8 cellular contexts compared by ENCODE assay signal in genomic region chr9:137028013-137028280, GRCh38. TPM values are rescaled to one million over a fixed set of nuclear protein-coding genes. Genes with fewer than 3 reads are reported as not detected.
DNase-seq lines count a peak whose midpoint lies in the region; ATAC-seq, FAIRE-seq and TF ChIP-seq lines count a peak whose summit lies in the region.

Gene ABCA2 (minus strand): TSS chr9:137028237. CDS start chr9:137028140, 97 bp downstream.

- no peak within 1 kb of the TSS for H2AFZ ChIP-seq in HepG2 (ENCODE audit: low read length)

- DNase-seq in activated naive CD4-positive, alpha-beta T cell treated with anti-CD3 and anti-CD28 coated beads for 36 hours = no peak
- DNase-seq in activated naive CD4-positive, alpha-beta T cell treated with Interleukin-2 at 50 U/mL for 16 hours = no peak
- DNase-seq in brain microvascular endothelial cell (no peak), HepG2 (ENCODE audit: low spot score) (no peak), MV-4-11 (lab: John Stamatoyannopoulos, UW) (no peak), DMS79 treated with DMSO at 0.1 percent for 48 hours (lab: John Stamatoyannopoulos, UW) (no peak), DMS 273 treated with DMSO at 0.1 percent for 48 hours (lab: John Stamatoyannopoulos, UW) (no peak)

- TF ChIP-seq CTCF in brain microvascular endothelial cell (IDR thresholded peaks at IDR 0.05; ENCODE audit: low read depth, low read length, missing control alignments) (no peak), HepG2 (CRISPR knock-in tag; IDR thresholded peaks at IDR 0.05) (no peak)

- H3K4me1 Mint-ChIP-seq in activated naive CD4-positive, alpha-beta T cell treated with anti-CD3 and anti-CD28 coated beads for 36 hours (ENCODE audit: low read depth) = peaks cover 32% of the 10 kb centered on the region

- no peak for TF ChIP-seq RAD21 in HepG2 (CRISPR knock-in tag; IDR thresholded peaks at IDR 0.05)

- H3K27ac Mint-ChIP-seq in activated naive CD4-positive, alpha-beta T cell treated with anti-CD3 and anti-CD28 coated beads for 36 hours = no peak within 1 kb of the TSS

- peaks cover 5% of the 10 kb centered on the region for H3K27me3 Mint-ChIP-seq in activated naive CD4-positive, alpha-beta T cell treated with anti-CD3 and anti-CD28 coated beads for 36 hours (ENCODE audit: low read depth)

- H3K9me3 ChIP-seq in HepG2 (ENCODE audit: low read length) = no peaks in the 10 kb centered on the region

- no peaks in the 10 kb centered on the region for H3K36me3 Mint-ChIP-seq in activated naive CD4-positive, alpha-beta T cell treated with anti-CD3 and anti-CD28 coated beads for 36 hours (ENCODE audit: low read depth)

- CTCF ChIA-PET in activated naive CD4-positive, alpha-beta T cell treated with anti-CD3 and anti-CD28 coated beads for 36 hours (lab: Charles Lee) = interaction anchor here (1.2 to 6.0 kb wide), 7 partner anchors 8 to 296 kb away, joined by 3 to 66 read pairs (median 5); partner anchors contain the start of genes PAXX, SAPCD2 and TMEM141
- CTCF ChIA-PET in HepG2 (lab: Yijun Ruan, JAX; ENCODE audit: low intra/inter-chr PET ratio, low total read pairs) = interaction anchor here (1.4 kb wide), 1 partner anchor 40 kb away, joined by 4 read pairs; no protein-coding TSS in a partner anchor

- peak within 1 kb of the TSS; percentile 70 for H3K4me3 Mint-ChIP-seq in activated naive CD4-positive, alpha-beta T cell treated with anti-CD3 and anti-CD28 coated beads for 36 hours

- peaks cover 87% of the 10 kb centered on the region for H3K4me1 ChIP-seq in HepG2 (ENCODE audit: insufficient read depth, low read length)

- no peaks in the 10 kb centered on the region for H3K79me2 ChIP-seq in HepG2 (ENCODE audit: insufficient read depth, low read length)

- FAIRE-seq in HepG2 (lab: Jason Lieb, UNC) = no peak

- H4K20me1 ChIP-seq in HepG2 (ENCODE audit: insufficient read depth, low read length) = no peaks in the 10 kb centered on the region

- H3K4me2 ChIP-seq in HepG2 (ENCODE audit: low read depth, low read length) = peak within 1 kb of the TSS; percentile 95

- H3K27me3 ChIP-seq in brain microvascular endothelial cell (replicated peaks) (no peaks in the 10 kb centered on the region), HepG2 (ENCODE audit: control insufficient read depth in 1 of 2, insufficient read depth in 2 of 2, low read length in 2 of 2) (peaks cover 0 to 19% of the 10 kb centered on the region in 2 experiments; a peak in 2 of 5 replicates)

- H3K9me3 Mint-ChIP-seq in activated naive CD4-positive, alpha-beta T cell treated with anti-CD3 and anti-CD28 coated beads for 36 hours = no peaks in the 10 kb centered on the region

- whole genome bisulfite sequencing in HepG2 (ENCODE audit: low lambda C conversion rate) = no CpG with 5 or more reads among the region's 45 CpGs

- H3K4me3 ChIP-seq in brain microvascular endothelial cell (ENCODE audit: low read depth, low read length) (peak within 1 kb of the TSS; percentile 48), HepG2 (replicated peaks in 1 of 3; ENCODE audit: insufficient read depth in 1 of 3, low read depth in 2 of 3, low read length in 3 of 3) (peak within 1 kb of the TSS; percentile 46 to 78 (median 58))

- no TSS peak for BruUV-seq in HepG2 (replicated peaks; lab: Mats Ljungman, UMichigan)

- H3K27ac ChIP-seq in brain microvascular endothelial cell = no peak within 1 kb of the TSS
- no peak within 1 kb of the TSS for H3K27ac ChIP-seq in HepG2 (ENCODE audit: extremely low read length, insufficient read depth, low read length)
- peak within 1 kb of the TSS; percentile 100 for H3K27ac ChIP-seq in temporal lobe (ENCODE audit: low read depth, low read length)

- intact Hi-C loops in activated naive CD4-positive, alpha-beta T cell treated with anti-CD3 and anti-CD28 coated beads for 36 hours (cut with micrococcal nuclease) = loop anchor here (5.0 kb wide), 2 partner anchors 39 to 496 kb away; no protein-coding TSS in a partner anchor
- intact Hi-C loops in HepG2 (cut with micrococcal nuclease; ENCODE audit: unreplicated experiment) = no loop called here

- ATAC-seq in HepG2 = no peak

- TF ChIP-seq EP300 in HepG2 (IDR thresholded peaks at IDR 0.05; ENCODE audit: low read depth in 2 of 2, low read length in 2 of 2) = no peak
- TF ChIP-seq EP300 in HepG2 (CRISPR knock-in tag; IDR thresholded peaks at IDR 0.05; ENCODE audit: borderline replicate concordance) = no peak

- in situ Hi-C loops in brain microvascular endothelial cell (cut with HindIII; ENCODE audit: low pct_ligation_motif_present, low sequenced_read_pairs) = loop anchor here (25.0 kb wide), 2 partner anchors 91 to 216 kb away; partner anchors contain the start of genes C8G, FBXW5 and RABL6
- in situ Hi-C loops in HepG2 (cut with HindIII; ENCODE audit: extremely low pct_ligation_motif_present, low pct_unique_long_range_greater_than_20kb) = no loop called here

- H3K9ac ChIP-seq in HepG2 (ENCODE audit: insufficient read depth, low read depth, low read length) = peak within 1 kb of the TSS; percentile 57; the same call in 1 of the 2 replicates

- H3K36me3 ChIP-seq in brain microvascular endothelial cell (replicated peaks) = no peaks in the 10 kb centered on the region
- no peaks in the 10 kb centered on the region for H3K36me3 ChIP-seq in HepG2 (replicated peaks in 1 of 2; ENCODE audit: control insufficient read depth in 1 of 2, insufficient read depth in 2 of 2, low read length in 2 of 2)

- TF ChIP-seq POLR2A in HepG2 (IDR thresholded peaks at IDR 0.05; ENCODE audit: insufficient read depth in 1 of 2, low read depth in 2 of 2, low read length in 2 of 2) = no peak

- POLR2A ChIA-PET in HepG2 (lab: Yijun Ruan, JAX) = interaction anchor here (1.6 kb wide), 1 partner anchor 28 kb away, joined by 3 read pairs; no protein-coding TSS in a partner anchor

TF ChIP-seq in HepG2, 621 proteins besides CTCF, POLR2A, EP300 and RAD21:
- TF ChIP-seq SAP130 (CRISPR knock-in tag; IDR thresholded peaks at IDR 0.05; ENCODE audit: low read depth) = 0 out of 2 replicates have a peak, but pooled peaks have one; percentile 3
- no peak for TF ChIP-seq KDM3A (CRISPR knock-in tag; IDR thresholded peaks at IDR 0.05; ENCODE audit: low read depth)
- no peak for TF ChIP-seq MEF2D (CRISPR knock-in tag; IDR thresholded peaks at IDR 0.05)
- TF ChIP-seq MEIS1 (CRISPR knock-in tag; IDR thresholded peaks at IDR 0.05; ENCODE audit: borderline replicate concordance) = no peak
- TF ChIP-seq ZSCAN20 (CRISPR knock-in tag; IDR thresholded peaks at IDR 0.05; ENCODE audit: borderline replicate concordance) = 0 out of 2 replicates have a peak, but pooled peaks have one; percentile 6
- no peak for TF ChIP-seq ZNF777 (CRISPR knock-in tag; IDR thresholded peaks at IDR 0.05)

RNA-seq across cellular contexts. Expression of gene ABCA2, which starts in this region (rescaled TPM):
- total RNA-seq in activated naive CD4-positive, alpha-beta T cell treated with anti-CD3 and anti-CD28 coated beads for 36 hours = 1 to 10 TPM; 4.1 to 4.7 TPM
- total RNA-seq in HepG2 (2016; rRNA removed; fragmentation: Illumina TruSeq; extraction: Trizol) = 0.72 and 2.9 TPM in 2 replicates
- 0.35 and 1.1 TPM in 2 replicates for total RNA-seq in HepG2 (2016; cell fraction: cytosol; rRNA removed; fragmentation: Illumina TruSeq; extraction: Trizol; ENCODE audit: low read depth)
- 1.1 and 2.6 TPM in 2 replicates for total RNA-seq in HepG2 (2016; cell fraction: insoluble cytoplasmic fraction; rRNA removed; fragmentation: Illumina TruSeq; extraction: Trizol)
- 0.96 and 1.1 TPM in 2 replicates for total RNA-seq in HepG2 (2016; cell fraction: membrane; rRNA removed; fragmentation: Illumina TruSeq; extraction: Trizol)
- total RNA-seq in HepG2 (2016; cell fraction: nucleus; rRNA removed; fragmentation: Illumina TruSeq; extraction: Trizol) = 5.7 and 7.0 TPM in 2 replicates
- 19.2 and 21.0 TPM in 2 replicates for polyA plus RNA-seq in HepG2 (2011; rRNA removed)
- polyA plus RNA-seq in HepG2 (2011; cell fraction: cytosol; rRNA removed) = 8.6 and 13.3 TPM in 2 replicates
- polyA plus RNA-seq in HepG2 (2011; cell fraction: nucleus; rRNA removed) = 246 and 388 TPM in 2 replicates
- polyA plus RNA-seq in HepG2 (2012) = 22.2 and 22.7 TPM in 2 replicates
- polyA plus RNA-seq in HepG2 (2016; cell fraction: cytosol; fragmentation: Illumina TruSeq; extraction: Trizol; ENCODE audit: low read depth) = 0.33 and 0.37 TPM in 2 replicates
- polyA plus RNA-seq in HepG2 (2016; cell fraction: insoluble cytoplasmic fraction; fragmentation: Illumina TruSeq; extraction: Trizol; ENCODE audit: low read depth) = 0.39 and 1.4 TPM in 2 replicates
- 0.64 and 0.73 TPM in 2 replicates for polyA plus RNA-seq in HepG2 (2016; cell fraction: membrane; fragmentation: Illumina TruSeq; extraction: Trizol; ENCODE audit: low read depth)
- 15.6 and 16.5 TPM in 2 replicates for polyA plus RNA-seq in HepG2 (2016; cell fraction: nucleus; fragmentation: Illumina TruSeq; extraction: Trizol; ENCODE audit: insufficient read depth, low read depth)
- polyA minus RNA-seq in HepG2 (2011; rRNA and poly(A)+ RNA removed; ENCODE audit: low replicate concordance) = 35.7 and 56.6 TPM in 2 replicates
- 7.6 and 10.1 TPM in 2 replicates for polyA minus RNA-seq in HepG2 (2011; cell fraction: cytosol; rRNA and poly(A)+ RNA removed)
- 20.8 and 28.6 TPM in 2 replicates for polyA minus RNA-seq in HepG2 (2011; cell fraction: nucleus; rRNA and poly(A)+ RNA removed)
- total RNA-seq in temporal lobe = 25.8 TPM
